2 cellular contexts compared by ENCODE assay signal in genomic region chr22:43228330-43228729, GRCh38.
TF ChIP-seq lines count a peak whose summit lies in the region.

No MANE protein-coding gene starts in this region.

TF ChIP-seq in HCT116, 20 proteins besides CTCF, POLR2A, EP300 and RAD21 (continued from another document):
- TF ChIP-seq REST (IDR thresholded peaks at IDR 0.05; ENCODE audit: low read depth) (no peak), POLR2AphosphoS5 (IDR thresholded peaks at IDR 0.05; ENCODE audit: low read depth, low read length) (no peak), EZH2phosphoT487 (IDR thresholded peaks at IDR 0.05; ENCODE audit: borderline replicate concordance) (no peak), SIN3A (IDR thresholded peaks at IDR 0.05; ENCODE audit: low read depth) (no peak), TCF7L2 (IDR thresholded peaks at IDR 0.05; ENCODE audit: borderline replicate concordance, extremely low read depth, insufficient read depth, insufficient read length) (no peak), MAX (IDR thresholded peaks at IDR 0.05) (no peak), SRF (IDR thresholded peaks at IDR 0.05; ENCODE audit: low read depth) (no peak), ELF1 (IDR thresholded peaks at IDR 0.05; ENCODE audit: borderline replicate concordance, low read depth) (no peak), CEBPB (IDR thresholded peaks at IDR 0.05; ENCODE audit: low read depth) (no peak), SP1 (IDR thresholded peaks at IDR 0.05; ENCODE audit: low read depth) (no peak), EZH2 (IDR thresholded peaks at IDR 0.05) (no peak), ZNF274 (IDR thresholded peaks at IDR 0.05; ENCODE audit: low read depth, low read length) (no peak), JUND (IDR thresholded peaks at IDR 0.05) (no peak), EGR1 (IDR thresholded peaks at IDR 0.05; ENCODE audit: low read depth) (no peak)
TF ChIP-seq in HCT116: peak in this region for 0.

TF ChIP-seq in WTC11, 78 proteins besides CTCF, POLR2A, EP300 and RAD21 (continued from another document):
- TF ChIP-seq HMGXB4 (CRISPR knock-in tag; IDR thresholded peaks at IDR 0.05) = no peak
- TF ChIP-seq MXD4 (CRISPR knock-in tag; IDR thresholded peaks at IDR 0.05; ENCODE audit: borderline replicate concordance) = no peak
- TF ChIP-seq PRDM15 (CRISPR knock-in tag; IDR thresholded peaks at IDR 0.05) = no peak
- TF ChIP-seq ZNF219 (CRISPR knock-in tag; IDR thresholded peaks at IDR 0.05; ENCODE audit: borderline replicate concordance) = no peak
- no peak for TF ChIP-seq JUN (CRISPR knock-in tag; IDR thresholded peaks at IDR 0.05)
- no peak for TF ChIP-seq MYBL2 (CRISPR knock-in tag; IDR thresholded peaks at IDR 0.05)
- no peak for TF ChIP-seq ZMAT4 (CRISPR knock-in tag; IDR thresholded peaks at IDR 0.05)
- no peak for TF ChIP-seq ATF2 (CRISPR knock-in tag; IDR thresholded peaks at IDR 0.05; ENCODE audit: borderline replicate concordance, low read depth)
- no peak for TF ChIP-seq FOXP4 (CRISPR knock-in tag; IDR thresholded peaks at IDR 0.05)
- TF ChIP-seq ZNF232 (CRISPR knock-in tag; IDR thresholded peaks at IDR 0.05) = no peak
